15 cellular contexts compared by ENCODE assay signal in the genomic region with DNA sequence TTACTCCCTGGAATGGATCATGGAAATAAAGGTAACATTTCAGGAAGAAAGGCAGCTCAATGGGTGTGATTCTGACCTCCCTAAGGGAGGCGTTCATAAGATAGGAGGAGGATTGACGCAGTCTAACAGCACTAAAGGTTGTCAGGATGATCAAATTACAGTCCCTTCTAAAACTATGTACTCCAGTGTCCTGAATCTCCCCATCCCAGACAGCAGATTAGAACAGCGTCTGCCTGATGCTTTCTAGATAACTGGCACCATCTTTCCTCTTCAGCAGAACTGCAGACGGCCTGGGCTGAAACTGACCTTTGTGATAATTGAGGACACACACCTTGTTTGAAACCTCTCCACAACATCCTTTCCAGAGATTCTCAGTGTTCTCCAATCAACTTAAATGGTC. TPM values are rescaled to one million over a fixed set of nuclear protein-coding genes. Genes with fewer than 3 reads are reported as not detected.
DNase-seq lines count a peak whose midpoint lies in the region; ATAC-seq and TF ChIP-seq lines count a peak whose summit lies in the region.
"Had no signal": no experiment of that assay in that cellular context is flagged by ENCODE, and none has a peak within 500 bp of the region (broad histone marks: within the 10 kb centered on the region; RNA-seq: fewer than 3 reads in every experiment).

No MANE protein-coding gene starts in this region.

- H3K27ac Mint-ChIP-seq in glutamatergic neuron (ENCODE audit: unreplicated experiment): peak overlapping the region; percentile 62
- H3K27ac Mint-ChIP-seq: CD4-positive, alpha-beta T cell had no signal

- H3K27ac ChIP-seq in trophoblast cell (ENCODE audit: low read depth, low read length): peak overlapping the region; percentile 19

- no peak overlapping the region for H2AK5ac ChIP-seq in trophoblast cell (ENCODE audit: low read length)

- no peak overlapping the region for H3K9ac ChIP-seq in trophoblast cell (ENCODE audit: low read length)

- H2AFZ ChIP-seq in trophoblast cell (ENCODE audit: insufficient read depth, low read length, poor library complexity): no peak overlapping the region

- H3K27me3 ChIP-seq in trophoblast cell (ENCODE audit: insufficient read depth, low read length): no peaks in the 10 kb centered on the region

- intact Hi-C loops in sciatic nerve (cut with DNase I): no loop called here

- H3K14ac ChIP-seq in trophoblast cell (ENCODE audit: low read length): no peak overlapping the region

- H3K79me2 ChIP-seq in trophoblast cell (ENCODE audit: control insufficient read depth, insufficient read depth, low read length, poor library complexity): no peaks in the 10 kb centered on the region

- no peaks in the 10 kb centered on the region for H3K36me3 ChIP-seq in trophoblast cell (ENCODE audit: control insufficient read depth in 1 of 2, insufficient read depth in 2 of 2, low read length in 2 of 2)

- H2BK12ac ChIP-seq in trophoblast cell (ENCODE audit: low read length): no peak overlapping the region

- TF ChIP-seq CTCF in glutamatergic neuron (IDR thresholded peaks at IDR 0.05; ENCODE audit: partially characterized antibody, unreplicated experiment): no peak

- H3K23ac ChIP-seq in trophoblast cell (ENCODE audit: low read length): no peak overlapping the region

- H3K18ac ChIP-seq in trophoblast cell (ENCODE audit: low read length): no peak overlapping the region

- peaks cover 0 to 2% of the 10 kb centered on the region in 2 experiments for H3K4me1 ChIP-seq in trophoblast cell (ENCODE audit: control insufficient read depth in 1 of 2, insufficient read depth in 2 of 2, low read length in 2 of 2)

- whole genome bisulfite sequencing in trophoblast cell (ENCODE audit: extremely low coverage, insufficient coverage, insufficient read length): no CpG with 5 or more reads among the region's 4 CpGs

- peaks cover 2% of the 10 kb centered on the region for H3K27me3 Mint-ChIP-seq in glutamatergic neuron (ENCODE audit: unreplicated experiment)
- H3K27me3 Mint-ChIP-seq: CD4-positive, alpha-beta T cell had no signal

- H3K4me3 ChIP-seq in trophoblast cell (ENCODE audit: low read depth, low read length): no peak overlapping the region

- ATAC-seq in HG03565 (IDR thresholded peaks at IDR 0.05; ENCODE audit: unreplicated experiment): no peak
- no peak for ATAC-seq in sciatic nerve
- ATAC-seq: HCT116, HepG2 had no signal

- peaks cover 1% of the 10 kb centered on the region for H3K79me1 ChIP-seq in trophoblast cell (ENCODE audit: low read length)

- no peak overlapping the region for H3K4me2 ChIP-seq in trophoblast cell (ENCODE audit: low read length)

- H4K12ac ChIP-seq in trophoblast cell (ENCODE audit: low read depth, low read length): no peak overlapping the region

- no peak overlapping the region for H3K4me3 Mint-ChIP-seq in glutamatergic neuron (ENCODE audit: unreplicated experiment)
- H3K4me3 Mint-ChIP-seq: CD4-positive, alpha-beta T cell had no signal

- H4K91ac ChIP-seq in trophoblast cell (ENCODE audit: low read depth, low read length): no peak overlapping the region

- H2BK5ac ChIP-seq in trophoblast cell (ENCODE audit: low read depth, low read length, poor library complexity): no peak overlapping the region

- H3K9me3 Mint-ChIP-seq in glutamatergic neuron (ENCODE audit: unreplicated experiment): peaks cover 3% of the 10 kb centered on the region
- H3K9me3 Mint-ChIP-seq: CD4-positive, alpha-beta T cell had no signal

- H3K36me3 Mint-ChIP-seq in glutamatergic neuron (ENCODE audit: unreplicated experiment): peaks cover 6% of the 10 kb centered on the region

- no peak overlapping the region for H3K4ac ChIP-seq in trophoblast cell (ENCODE audit: low read depth, low read length)

- H3K4me1 Mint-ChIP-seq in glutamatergic neuron (ENCODE audit: low read depth, unreplicated experiment): peaks cover 9% of the 10 kb centered on the region

- DNase-seq in NCI-H82 treated with DMSO at 0.1 percent for 48 hours (lab: John Stamatoyannopoulos, UW; ENCODE audit: unreplicated experiment) (peak; percentile 15), NCI-H82 (lab: John Stamatoyannopoulos, UW) (no peak), glutamatergic neuron (no peak), trophoblast cell (no peak), sciatic nerve (ENCODE audit: low spot score) (no peak), H4 (ENCODE audit: low spot score) (no peak)
- DNase-seq: 8988T; AML-193; C1 segment of cervical spinal cord; Calu3; CD4-positive, alpha-beta T cell; DMS 273 treated with DMSO at 0.1 percent for 48 hours had no signal

- H2BK120ac ChIP-seq in trophoblast cell (ENCODE audit: insufficient read depth, low read length, poor library complexity): no peak overlapping the region

- H3K9me3 ChIP-seq in trophoblast cell (ENCODE audit: insufficient read depth, low read depth, low read length): no peaks in the 10 kb centered on the region

- H4K8ac ChIP-seq in trophoblast cell (ENCODE audit: low read depth, low read length): no peak overlapping the region

RNA-seq across cellular contexts. Expression of gene SACS, which starts 25.5 kb away (rescaled TPM):
- 132 TPM for total RNA-seq in glutamatergic neuron (ENCODE audit: unreplicated experiment)
- polyA plus RNA-seq in trophoblast cell (2013): 13.0 and 13.3 TPM in 2 replicates
- 18.1 TPM for total RNA-seq in sciatic nerve
- total RNA-seq in H4 (2014; rRNA removed; shearing (Covaris generic)): 9.6 and 14.2 TPM in 2 replicates
